9 cellular contexts compared by ENCODE assay signal in the genomic region with DNA sequence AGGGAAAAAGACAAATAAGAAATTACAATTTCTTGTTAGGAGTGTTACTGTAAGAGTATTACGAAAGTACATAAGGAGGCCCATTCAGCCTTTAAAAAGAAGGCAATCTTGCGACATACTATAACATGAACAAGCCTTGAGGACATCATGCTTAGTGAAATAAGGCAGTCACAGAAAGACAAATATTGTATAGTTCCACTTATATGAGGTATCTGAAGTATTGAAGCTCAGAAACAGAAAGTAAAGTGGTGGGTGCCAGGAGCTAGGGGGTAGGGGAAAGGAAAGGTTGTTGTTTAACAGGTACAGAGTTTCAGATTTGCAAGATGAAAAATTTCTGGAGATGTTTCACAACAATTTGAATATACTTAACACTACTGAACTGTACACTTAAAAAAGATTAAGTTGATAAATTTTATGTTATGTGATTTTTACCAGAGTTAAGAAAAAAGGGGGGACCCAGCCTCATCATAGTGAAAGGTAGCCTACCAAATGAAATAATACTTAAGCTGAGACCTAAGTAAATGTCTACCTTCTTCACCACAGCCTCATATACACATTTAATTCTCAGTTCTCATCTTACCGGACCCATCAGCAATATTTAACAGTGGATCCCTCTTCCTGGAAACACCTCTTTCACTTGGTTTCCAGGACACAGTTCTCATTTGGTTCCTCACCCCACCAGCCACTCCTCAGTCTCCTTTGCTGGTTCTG. TPM values are rescaled to one million over a fixed set of nuclear protein-coding genes. Genes with fewer than 3 reads are reported as not detected.
DNase-seq lines count a peak whose midpoint lies in the region; ATAC-seq and TF ChIP-seq lines count a peak whose summit lies in the region.
"Had no signal": no experiment of that assay in that cellular context is flagged by ENCODE, and none has a peak within 500 bp of the region (broad histone marks: within the 10 kb centered on the region; RNA-seq: fewer than 3 reads in every experiment).

No MANE protein-coding gene starts in this region.

- ATAC-seq in GM18867 (IDR thresholded peaks at IDR 0.05; ENCODE audit: unreplicated experiment) = peak; percentile 76
- ATAC-seq in HG02943 (IDR thresholded peaks at IDR 0.05; ENCODE audit: low read depth, unreplicated experiment) = peak; percentile 85
- no peak for ATAC-seq in activated B cell treated with CpG ODN at 0.5 μM for 24 hours (ENCODE audit: low read depth)

- intact Hi-C loops in activated B cell treated with CpG ODN at 0.5 μM for 24 hours (cut with micrococcal nuclease) (no loop called here), prostate gland (cut with DNase I) (no loop called here)

- H3K27me3 ChIP-seq in prostate gland (replicated peaks; ENCODE audit: insufficient read depth) (no peaks in the 10 kb centered on the region), SJCRH30 (no peaks in the 10 kb centered on the region)

- H3K9me3 Mint-ChIP-seq in activated B cell treated with CpG ODN at 0.5 μM for 24 hours (no peaks in the 10 kb centered on the region), nephron progenitor cell (peaks cover 14% of the 10 kb centered on the region)

- H3K4me1 Mint-ChIP-seq in activated B cell treated with CpG ODN at 0.5 μM for 24 hours (peaks cover 59% of the 10 kb centered on the region), nephron progenitor cell (no peaks in the 10 kb centered on the region)

- no peaks in the 10 kb centered on the region for H3K9me3 ChIP-seq in prostate gland
- peaks cover 3% of the 10 kb centered on the region; the same call in 1 of the 2 replicates for H3K9me3 ChIP-seq in SJCRH30 (replicated peaks)

- POLR2A ChIA-PET in activated B cell treated with CpG ODN at 0.5 μM for 24 hours (lab: Charles Lee) = interaction anchor here (0.6 kb wide), 1 partner anchor 83 kb away, joined by 3 read pairs; no protein-coding TSS in a partner anchor

- TF ChIP-seq CTCF in activated B cell treated with CpG ODN at 0.5 μM for 24 hours (IDR thresholded peaks at IDR 0.05) = no peak
- no peak for TF ChIP-seq CTCF in nephron progenitor cell (IDR thresholded peaks at IDR 0.05)
- no peak for TF ChIP-seq CTCF in prostate gland (IDR thresholded peaks at IDR 0.05)

- no peak for DNase-seq in activated B cell treated with CpG ODN at 0.5 μM for 24 hours
- no peak for DNase-seq in nephron progenitor cell
- no peak for DNase-seq in prostate gland (ENCODE audit: low spot score)
- no peak for DNase-seq in NCI-H1436 treated with DMSO at 0.1 percent for 48 hours (lab: John Stamatoyannopoulos, UW)
- no peak for DNase-seq in DMS153 (lab: John Stamatoyannopoulos, UW)
- DNase-seq in SJCRH30 = no peak
- DNase-seq: activated CD4-positive, alpha-beta T cell treated with anti-CD3 and anti-CD28 coated beads, Interleukin-2, amount 50 U/mL, for 4 hours had no signal

- H3K4me1 ChIP-seq in prostate gland (replicated peaks) = no peaks in the 10 kb centered on the region
- H3K4me1 ChIP-seq in SJCRH30 = no peaks in the 10 kb centered on the region; the same call in 1 of the 2 replicates

- H3K27ac Mint-ChIP-seq in activated B cell treated with CpG ODN at 0.5 μM for 24 hours (peak overlapping the region; percentile 37), nephron progenitor cell (peak overlapping the region; percentile 19)

- 92% methylated on average over 3 of the region's 3 CpGs for WGBS in prostate gland

- H3K27me3 Mint-ChIP-seq in activated B cell treated with CpG ODN at 0.5 μM for 24 hours = no peaks in the 10 kb centered on the region
- no peaks in the 10 kb centered on the region for H3K27me3 Mint-ChIP-seq in nephron progenitor cell (ENCODE audit: low read depth, poor library complexity)

- H3K36me3 ChIP-seq in prostate gland = no peaks in the 10 kb centered on the region
- peaks cover 26% of the 10 kb centered on the region for H3K36me3 ChIP-seq in SJCRH30

- no peak overlapping the region for H3K4me3 Mint-ChIP-seq in activated B cell treated with CpG ODN at 0.5 μM for 24 hours
- H3K4me3 Mint-ChIP-seq in nephron progenitor cell = no peak overlapping the region

- TF ChIP-seq POLR2A in prostate gland (IDR thresholded peaks at IDR 0.05) = no peak

- no peak overlapping the region for H3K4me3 ChIP-seq in prostate gland
- no peak overlapping the region for H3K4me3 ChIP-seq in SJCRH30

- H3K27ac ChIP-seq in prostate gland (no peak overlapping the region), SJCRH30 (no peak overlapping the region)

- H3K36me3 Mint-ChIP-seq in activated B cell treated with CpG ODN at 0.5 μM for 24 hours (ENCODE audit: low read depth) (peaks cover 45% of the 10 kb centered on the region), nephron progenitor cell (ENCODE audit: low read depth) (peaks cover 32% of the 10 kb centered on the region)

- CTCF ChIA-PET in activated B cell treated with CpG ODN at 0.5 μM for 24 hours (lab: Charles Lee) = interaction anchor here (1.3 kb wide), 1 partner anchor 14 kb away, joined by 4 read pairs; no protein-coding TSS in a partner anchor

RNA-seq across cellular contexts. Expression of gene USP24, which starts 19.5 kb away (rescaled TPM):
- total RNA-seq in activated B cell treated with CpG ODN at 0.5 μM for 24 hours (91.4 and 93.2 TPM in 2 replicates), prostate gland (10 to 100 TPM; 29.7 to 44.6 TPM)
- total RNA-seq in SJCRH30 (2014; rRNA removed; shearing (Covaris generic)) = 43.6 and 46.2 TPM in 2 replicates
